In the genomic region with DNA sequence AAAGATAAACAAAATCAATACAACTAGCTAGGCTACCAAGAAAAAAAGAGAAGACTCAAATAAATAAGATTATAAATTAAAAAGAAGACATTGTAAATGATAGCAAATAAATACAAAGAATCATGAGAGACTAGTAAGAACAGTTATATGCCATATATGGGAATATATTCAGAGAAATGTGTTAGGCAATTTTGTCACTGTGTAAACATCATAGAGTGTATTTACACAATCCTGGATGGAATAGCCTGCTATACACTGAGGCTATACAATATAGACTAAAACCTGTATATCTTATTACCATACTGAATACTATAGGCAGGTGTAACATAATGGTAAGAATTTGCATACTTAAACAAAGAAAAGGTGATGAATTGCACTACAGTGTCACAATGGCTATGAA, we compare ENCODE assay signal across 18 cellular contexts.
"Had no signal": no experiment of that assay in that cellular context is flagged by ENCODE, and none has a peak within 500 bp of the region (broad histone marks: within the 10 kb centered on the region; RNA-seq: fewer than 3 reads in every experiment).

No MANE protein-coding gene starts in this region.

- H3K4me1 ChIP-seq: colonic mucosa had no signal

- H3K36me3 ChIP-seq: colonic mucosa, heart left ventricle, sigmoid colon, stomach had no signal

- ATAC-seq: heart left ventricle; left lobe of liver; naive thymus-derived CD4-positive, alpha-beta T cell had no signal

- H3K27me3 ChIP-seq: colonic mucosa, heart left ventricle, sigmoid colon, stomach had no signal

- FAIRE-seq: islet of Langerhans had no signal

- DNase-seq: colonic mucosa; effector CD8-positive, alpha-beta T cell; heart left ventricle; hippocampal formation; kidney glomerular epithelial cell; mammary epithelial cell; naive thymus-derived CD4-positive, alpha-beta T cell; nephron progenitor cell; posterior cingulate gyrus; sigmoid colon; stimulated activated CD4-positive, alpha-beta T cell treated with anti-CD3 and anti-CD28 coated beads, Interleukin-12 subunit alpha, Interleukin-12 subunit beta, amount 100 ng/mL, for 4 hours; stimulated activated naive CD4-positive, alpha-beta T cell; stomach; substantia nigra; trophoblast cell had no signal

- H3K27ac ChIP-seq: colonic mucosa, heart left ventricle, sigmoid colon, skin epidermis, stomach had no signal

- H3K4me3 ChIP-seq: colonic mucosa, heart left ventricle, sigmoid colon, skin epidermis, stomach had no signal

- H3K9me3 ChIP-seq: colonic mucosa, sigmoid colon had no signal
